In the genomic region with DNA sequence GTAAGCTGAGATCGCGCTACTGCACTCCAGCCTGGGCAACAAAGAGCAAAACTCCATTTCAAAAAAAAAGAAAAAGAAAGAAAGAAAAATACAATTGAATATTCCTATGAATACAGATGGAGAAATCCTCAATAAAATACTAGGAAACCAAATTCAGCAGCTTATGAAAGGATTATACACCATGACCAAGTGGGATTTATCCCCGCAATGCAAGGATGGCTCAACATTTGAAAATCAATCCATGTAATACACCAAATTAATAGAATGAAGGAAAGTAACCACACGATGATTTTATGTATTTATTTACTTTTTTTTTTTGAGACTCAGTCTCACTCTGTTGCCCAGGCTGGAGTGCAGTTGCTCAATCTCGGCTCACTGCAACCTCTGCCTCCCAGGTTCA, we compare ENCODE assay signal across 36 cellular contexts. TPM values are rescaled to one million over a fixed set of nuclear protein-coding genes. Genes with fewer than 3 reads are reported as not detected.
"Had no signal": no experiment of that assay in that cellular context is flagged by ENCODE, and none has a peak within 500 bp of the region (broad histone marks: within the 10 kb centered on the region; RNA-seq: fewer than 3 reads in every experiment).

No MANE protein-coding gene starts in this region.

- DNase-seq: Karpas-422, Kasumi-1, MG63, MM.1S, MV-4-11, NCI-H1048, NCI-H1092, NCI-H1092 treated with DMSO at 0.1 percent for 48 hours, NCI-H1105, NCI-H1105 treated with DMSO at 0.1 percent for 48 hours, NCI-H1417, NCI-H1417 treated with DMSO at 0.1 percent for 48 hours, NCI-H1436, NCI-H1436 treated with DMSO at 0.1 percent for 48 hours, NCI-H146, NCI-H1694, NCI-H1694 treated with DMSO at 0.1 percent for 48 hours, NCI-H187, NCI-H187 treated with DMSO at 0.1 percent for 48 hours, NCI-H1930, NCI-H2029, NCI-H2029 treated with DMSO at 0.1 percent for 48 hours, NCI-H2081, NCI-H2081 treated with DMSO at 0.1 percent for 48 hours, NCI-H2107, NCI-H2171, NCI-H2171 treated with DMSO at 0.1 percent for 48 hours, NCI-H2227 treated with DMSO at 0.1 percent for 48 hours, NCI-H226, NCI-H345, NCI-H446, NCI-H446 treated with DMSO at 0.1 percent for 48 hours, NCI-H510A, NCI-H510A treated with DMSO at 0.1 percent for 48 hours had no signal

- H3K27me3 ChIP-seq: MG63 had no signal

- H3K4me3 ChIP-seq: MG63 had no signal

RNA-seq across cellular contexts. Expression of a gene that starts 19.5 kb away (rescaled TPM):
- total RNA-seq: M059J, MCF 10A had no signal
